Comparison of ENCODE assay signal across 1 cellular context in genomic region chr15:83115831-83116565, GRCh38.
TF ChIP-seq lines count a peak whose summit lies in the region.

No MANE protein-coding gene starts in this region.

TF ChIP-seq in GM12878, 131 proteins besides CTCF, POLR2A, EP300 and RAD21 (continued from another document and continues in another):
- TF ChIP-seq HSF1 (IDR thresholded peaks at IDR 0.05; ENCODE audit: low read depth, low read length), result no peak
- peak; percentile 90 for TF ChIP-seq BHLHE40 (IDR thresholded peaks at IDR 0.05; ENCODE audit: borderline replicate concordance in 1 of 2, low read depth in 2 of 2, low read length in 1 of 2)
- TF ChIP-seq CBX3 (IDR thresholded peaks at IDR 0.05; ENCODE audit: borderline replicate concordance, low read depth), result no peak
- peak; percentile 79 for TF ChIP-seq CREB1 (IDR thresholded peaks at IDR 0.05; ENCODE audit: low read depth)
- no peak for TF ChIP-seq HDGF (IDR thresholded peaks at IDR 0.05)
- peak; percentile 62; the same call in 1 of the 2 replicates for TF ChIP-seq NR2F1 (conservative IDR thresholded peaks at IDR 0.05)
- TF ChIP-seq RAD51 (IDR thresholded peaks at IDR 0.05), result peak; percentile 83
- 0 out of 2 replicates have a peak, but pooled peaks have one; percentile 31 for TF ChIP-seq MYB (IDR thresholded peaks at IDR 0.05; ENCODE audit: borderline replicate concordance, low read depth, low read length)
- TF ChIP-seq SMAD1 (IDR thresholded peaks at IDR 0.05; ENCODE audit: low read depth, partially characterized antibody), result no peak
- TF ChIP-seq POLR2AphosphoS5 (IDR thresholded peaks at IDR 0.05; ENCODE audit: low read length), result no peak
- no peak for TF ChIP-seq YBX1 (IDR thresholded peaks at IDR 0.05)
- no peak for TF ChIP-seq MAX (IDR thresholded peaks at IDR 0.05; ENCODE audit: low read depth, low read length)
- TF ChIP-seq ZBTB33 (IDR thresholded peaks at IDR 0.05), result no peak
- no peak for TF ChIP-seq ESRRA (IDR thresholded peaks at IDR 0.05; ENCODE audit: low read length)
- TF ChIP-seq BMI1 (IDR thresholded peaks at IDR 0.05; ENCODE audit: borderline replicate concordance), result no peak
- no peak for TF ChIP-seq SUZ12 (IDR thresholded peaks at IDR 0.05; ENCODE audit: unreplicated experiment)
- no peak for TF ChIP-seq ELK1 (IDR thresholded peaks at IDR 0.05; ENCODE audit: low read depth, low read length)
- no peak for TF ChIP-seq HDAC2 (IDR thresholded peaks at IDR 0.05)
- TF ChIP-seq CBX5 (IDR thresholded peaks at IDR 0.05; ENCODE audit: low read depth), result no peak
- no peak for TF ChIP-seq RBBP5 (conservative IDR thresholded peaks at IDR 0.05)
- no peak; the same call in 1 of the 2 replicates for TF ChIP-seq BACH1 (IDR thresholded peaks at IDR 0.05; ENCODE audit: borderline replicate concordance)
- TF ChIP-seq PAX5 (IDR thresholded peaks at IDR 0.05; ENCODE audit: borderline replicate concordance, low read depth, low read length), result peak; percentile 74; the same call in 1 of the 2 replicates
- TF ChIP-seq RFX5 (IDR thresholded peaks at IDR 0.05; ENCODE audit: low read depth, low read length), result no peak
- TF ChIP-seq SMARCA5 (IDR thresholded peaks at IDR 0.05), result no peak
- no peak for TF ChIP-seq PML (IDR thresholded peaks at IDR 0.05; ENCODE audit: low read length)
- no peak for TF ChIP-seq REST (IDR thresholded peaks at IDR 0.05; ENCODE audit: low read depth, low read length)
- TF ChIP-seq CEBPB (IDR thresholded peaks at IDR 0.05; ENCODE audit: borderline replicate concordance in 1 of 2, low read depth in 2 of 2, low read length in 2 of 2), result no peak
- no peak for TF ChIP-seq KLF5 (IDR thresholded peaks at IDR 0.05; ENCODE audit: partially characterized antibody)
- TF ChIP-seq MYC (IDR thresholded peaks at IDR 0.05; ENCODE audit: insufficient read depth, insufficient read length, insufficient replicate concordance, low read length, severe bottlenecking), result no peak
- no peak for TF ChIP-seq CUX1 (IDR thresholded peaks at IDR 0.05; ENCODE audit: insufficient replicate concordance, low read depth, low read length)
- peak in 1 of 2 experiments; percentile 67; a peak in 1 of 4 replicates for TF ChIP-seq ETV6 (conservative IDR thresholded peaks at IDR 0.05 in 1 of 2, IDR thresholded peaks at IDR 0.05 in 1 of 2; ENCODE audit: borderline replicate concordance in 1 of 2, low read depth in 1 of 2)
- TF ChIP-seq PAX8 (IDR thresholded peaks at IDR 0.05), result no peak
- no peak for TF ChIP-seq ZBTB4 (CRISPR knock-in tag; IDR thresholded peaks at IDR 0.05)
- TF ChIP-seq MTA2 (IDR thresholded peaks at IDR 0.05; ENCODE audit: low read depth), result peak; percentile 87
- no peak for TF ChIP-seq MTA3 (IDR thresholded peaks at IDR 0.05; ENCODE audit: borderline replicate concordance, low read length)
- TF ChIP-seq PRDM15 (CRISPR knock-in tag; IDR thresholded peaks at IDR 0.05), result no peak
- no peak for TF ChIP-seq SMC3 (IDR thresholded peaks at IDR 0.05; ENCODE audit: borderline replicate concordance, low read length)
- no peak for TF ChIP-seq RELA (IDR thresholded peaks at IDR 0.05; ENCODE audit: borderline replicate concordance, partially characterized antibody)
- TF ChIP-seq TCF7 (IDR thresholded peaks at IDR 0.05; ENCODE audit: borderline replicate concordance), result no peak
- no peak for TF ChIP-seq MXI1 (IDR thresholded peaks at IDR 0.05; ENCODE audit: low read depth, low read length)
- no peak for TF ChIP-seq JUND (IDR thresholded peaks at IDR 0.05; ENCODE audit: low read depth, low read length)
- no peak for TF ChIP-seq DPF2 (IDR thresholded peaks at IDR 0.05)
